9 cellular contexts compared by ENCODE assay signal in the genomic region with DNA sequence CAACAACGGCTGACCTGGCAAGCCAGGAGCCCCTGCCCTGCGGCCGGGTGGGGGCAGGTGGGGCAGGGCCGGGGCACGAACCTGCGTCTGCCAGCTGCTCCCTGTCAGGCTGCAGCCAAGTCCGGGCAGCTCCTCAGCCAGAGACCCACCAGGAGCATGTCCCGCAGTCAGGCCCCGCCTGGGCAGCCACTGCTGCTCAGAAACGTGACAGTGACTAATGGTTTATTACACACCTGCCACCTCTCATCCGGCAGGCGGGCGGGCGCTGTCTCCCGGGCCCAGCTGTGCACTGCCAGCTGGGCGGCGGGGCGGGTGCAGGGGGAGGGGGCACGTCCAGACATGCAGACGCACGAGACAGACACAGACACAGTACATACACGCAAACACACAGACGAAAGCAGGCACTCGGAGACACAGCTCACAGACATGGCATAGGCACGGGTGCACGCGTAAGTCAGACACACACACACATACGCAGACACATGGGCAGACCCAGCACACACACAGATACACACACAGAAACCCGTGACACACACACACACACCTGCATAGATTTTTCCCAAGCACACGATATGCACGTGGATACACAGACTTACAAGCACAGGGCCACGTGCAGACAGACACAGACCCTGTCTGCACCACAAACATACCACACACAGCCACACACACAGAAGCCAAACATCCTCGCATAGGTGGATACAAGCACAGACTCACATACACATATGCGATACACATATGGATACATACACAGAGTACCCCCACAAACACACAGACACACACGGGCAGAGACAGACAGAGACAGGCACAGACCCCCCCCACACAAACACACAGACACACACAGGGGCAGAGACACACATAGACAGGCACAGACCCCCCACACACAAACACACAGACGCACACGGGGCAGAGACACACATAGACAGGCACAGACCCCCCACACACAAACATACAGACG.
DNase-seq lines count a peak whose midpoint lies in the region; ATAC-seq and TF ChIP-seq lines count a peak whose summit lies in the region.
"Had no signal": no experiment of that assay in that cellular context is flagged by ENCODE, and none has a peak within 500 bp of the region (broad histone marks: within the 10 kb centered on the region; RNA-seq: fewer than 3 reads in every experiment).

No MANE protein-coding gene starts in this region.

- no peak overlapping the region for H3K27ac ChIP-seq in RWPE2 (ENCODE audit: poor library complexity, severe bottlenecking)
- peak overlapping the region in 1 of 2 donors; percentile 76 for H3K27ac ChIP-seq in lung (ENCODE audit: low read depth in 1 of 2, low read length in 1 of 2)

- no peaks in the 10 kb centered on the region for H3K27me3 Mint-ChIP-seq in Caco-2 (ENCODE audit: insufficient read depth, unreplicated experiment)
- H3K27me3 Mint-ChIP-seq in stimulated activated memory B cell treated with anti-CD40 and anti-IgM and Interleukin-4, amounts not matched to agents 10 μg/mL and 1 μg/mL and 100 μg/mL, for 72 hours: peaks cover 50% of the 10 kb centered on the region
- H3K27me3 Mint-ChIP-seq: central memory CD8-positive, alpha-beta T cell had no signal

- no peaks in the 10 kb centered on the region for H3K9me3 Mint-ChIP-seq in Caco-2 (ENCODE audit: unreplicated experiment)
- H3K9me3 Mint-ChIP-seq in stimulated activated memory B cell treated with anti-CD40 and anti-IgM and Interleukin-4, amounts not matched to agents 10 μg/mL and 1 μg/mL and 100 μg/mL, for 72 hours: no peaks in the 10 kb centered on the region
- H3K9me3 Mint-ChIP-seq: central memory CD8-positive, alpha-beta T cell had no signal

- CTCF ChIA-PET in Caco-2 (lab: Charles Lee): no interaction called here

- H3K4me3 Mint-ChIP-seq in Caco-2 (ENCODE audit: unreplicated experiment): no peak overlapping the region
- H3K4me3 Mint-ChIP-seq in stimulated activated memory B cell treated with anti-CD40 and anti-IgM and Interleukin-4, amounts not matched to agents 10 μg/mL and 1 μg/mL and 100 μg/mL, for 72 hours: no peak overlapping the region
- H3K4me3 Mint-ChIP-seq: central memory CD8-positive, alpha-beta T cell had no signal

- no peaks in the 10 kb centered on the region for H3K36me3 Mint-ChIP-seq in Caco-2 (ENCODE audit: insufficient read depth, unreplicated experiment)
- no peaks in the 10 kb centered on the region for H3K36me3 Mint-ChIP-seq in stimulated activated memory B cell treated with anti-CD40 and anti-IgM and Interleukin-4, amounts not matched to agents 10 μg/mL and 1 μg/mL and 100 μg/mL, for 72 hours

- WGBS in lung, 2 donors: 76 to 77% methylated on average over 37 to 38 of the region's 38 CpGs

- H3K27me3 ChIP-seq in Caco-2 (replicated peaks; ENCODE audit: control insufficient read depth, insufficient read depth, low read length) (no peaks in the 10 kb centered on the region), RWPE2 (ENCODE audit: insufficient read depth, poor library complexity, severe bottlenecking) (no peaks in the 10 kb centered on the region), lung (ENCODE audit: control insufficient read depth, insufficient read depth) (no peaks in the 10 kb centered on the region)

- peaks cover 3% of the 10 kb centered on the region; the same call in 1 of the 2 replicates for H3K9me3 ChIP-seq in Caco-2
- no peaks in the 10 kb centered on the region for H3K9me3 ChIP-seq in RWPE2 (ENCODE audit: severe bottlenecking)
- no peaks in the 10 kb centered on the region for H3K9me3 ChIP-seq in lung (ENCODE audit: control insufficient read depth in 2 of 2, insufficient read depth in 1 of 2, low read length in 1 of 2)

- H3K36me3 ChIP-seq in Caco-2 (ENCODE audit: control insufficient read depth, insufficient read depth, low read length): no peaks in the 10 kb centered on the region
- H3K36me3 ChIP-seq in RWPE2 (ENCODE audit: low read depth): no peaks in the 10 kb centered on the region
- H3K36me3 ChIP-seq in lung (ENCODE audit: control insufficient read depth in 2 of 2, insufficient read depth in 2 of 2, low read length in 2 of 2): no peaks in the 10 kb centered on the region

- no peak overlapping the region for H3K4me3 ChIP-seq in Caco-2 (ENCODE audit: low read depth, low read length)
- H3K4me3 ChIP-seq in RWPE2 (ENCODE audit: severe bottlenecking): no peak overlapping the region
- no peak overlapping the region for H3K4me3 ChIP-seq in lung

- BruUV-seq in Caco-2 (replicated peaks; lab: Mats Ljungman, UMichigan): no TSS peak

- peaks cover 34% of the 10 kb centered on the region for H3K4me1 ChIP-seq in Caco-2
- H3K4me1 ChIP-seq in RWPE2 (ENCODE audit: insufficient read depth, poor library complexity, severe bottlenecking): peaks cover 32% of the 10 kb centered on the region
- H3K4me1 ChIP-seq in lung (ENCODE audit: control insufficient read depth in 2 of 2, insufficient read depth in 2 of 2, low read length in 2 of 2): peaks cover 0 to 11% of the 10 kb centered on the region in 2 donors

- peaks cover 9% of the 10 kb centered on the region for H3K4me1 Mint-ChIP-seq in Caco-2 (ENCODE audit: low read depth, unreplicated experiment)
- no peaks in the 10 kb centered on the region for H3K4me1 Mint-ChIP-seq in stimulated activated memory B cell treated with anti-CD40 and anti-IgM and Interleukin-4, amounts not matched to agents 10 μg/mL and 1 μg/mL and 100 μg/mL, for 72 hours
- H3K4me1 Mint-ChIP-seq: central memory CD8-positive, alpha-beta T cell had no signal

- H3K27ac Mint-ChIP-seq in Caco-2 (ENCODE audit: unreplicated experiment): peak overlapping the region; percentile 2
- no peak overlapping the region for H3K27ac Mint-ChIP-seq in stimulated activated memory B cell treated with anti-CD40 and anti-IgM and Interleukin-4, amounts not matched to agents 10 μg/mL and 1 μg/mL and 100 μg/mL, for 72 hours

- POLR2A ChIA-PET in Caco-2 (lab: Charles Lee): no interaction called here

- no peak for DNase-seq in Caco-2
- DNase-seq in NCI-H1436 (lab: John Stamatoyannopoulos, UW): peak; percentile 88
- peak; percentile 91 for DNase-seq in RWPE2 (ENCODE audit: low spot score)
- peak; percentile 45 for DNase-seq in lung (ENCODE audit: low spot score)

- TF ChIP-seq CTCF in Caco-2 (IDR thresholded peaks at IDR 0.05; ENCODE audit: insufficient read depth in 1 of 2, low read depth in 1 of 2, low read length in 1 of 2, severe bottlenecking in 1 of 2, unreplicated experiment in 1 of 2): no peak
- TF ChIP-seq CTCF in RWPE2 (IDR thresholded peaks at IDR 0.05; ENCODE audit: poor library complexity, severe bottlenecking): no peak
- TF ChIP-seq CTCF in lung (IDR thresholded peaks at IDR 0.05; ENCODE audit: control extremely low read depth, extremely low read depth): no peak

- intact Hi-C loops in Caco-2 (cut with micrococcal nuclease; ENCODE audit: unreplicated experiment): no loop called here

- ATAC-seq in RWPE2 (ENCODE audit: low read depth) (peak; percentile 81), lung (ENCODE audit: insufficient read depth, low FRiP score) (no peak), GM18519 (IDR thresholded peaks at IDR 0.05; ENCODE audit: low FRiP score, unreplicated experiment) (no peak), GM18873 (IDR thresholded peaks at IDR 0.05; ENCODE audit: low FRiP score, unreplicated experiment) (no peak), HG03280 (IDR thresholded peaks at IDR 0.05; ENCODE audit: unreplicated experiment) (no peak)
- ATAC-seq in stimulated activated memory B cell treated with anti-CD40 and anti-IgM and Interleukin-4, amounts not matched to agents 10 μg/mL and 1 μg/mL and 100 μg/mL, for 72 hours: no peak

Comparison
In these comparisons a context has a peak if more than half of its experiments do, and no peak if none do; other contexts are left out.
1. DNase-seq: peak in NCI-H1436 (single experiment), RWPE2 (single experiment) and lung (single experiment); none in Caco-2 (0 of 2).